ENCODE assay signal across 17 cellular contexts in genomic region chr7:98571986-98572385, GRCh38. TPM values are rescaled to one million over a fixed set of nuclear protein-coding genes. Genes with fewer than 3 reads are reported as not detected.
"Had no signal": no experiment of that assay in that cellular context is flagged by ENCODE, and none has a peak within 500 bp of the region (broad histone marks: within the 10 kb centered on the region; RNA-seq: fewer than 3 reads in every experiment).

No MANE protein-coding gene starts in this region.

- H3K27ac Mint-ChIP-seq: naive thymus-derived CD8-positive, alpha-beta T cell had no signal

- H3K27me3 ChIP-seq: colonic mucosa, right atrium auricular region, transverse colon had no signal

- H3K4me2 ChIP-seq: smooth muscle cell had no signal

- H3K27ac ChIP-seq: colonic mucosa, gastrocnemius medialis, right atrium auricular region, thoracic aorta, transverse colon had no signal

- H3K4me1 ChIP-seq: colonic mucosa, right atrium auricular region, sigmoid colon, transverse colon had no signal

- DNase-seq: cerebellar nuclear complex; colonic mucosa; dermis blood vessel endothelial cell; gastrocnemius medialis; kidney; left cardiac atrium; left ventricle myocardium superior; mesenchymal stem cell; naive thymus-derived CD8-positive, alpha-beta T cell; sigmoid colon; stimulated activated CD4-positive, alpha-beta T cell treated with anti-CD3 and anti-CD28 coated beads, Interleukin-2, amount 100 ng/mL, for 48 hours; stimulated activated naive CD4-positive, alpha-beta T cell treated with Interleukin-2 at 50 U/mL for 16 hours; transverse colon had no signal

- H3K4me3 ChIP-seq: colonic mucosa, gastrocnemius medialis, lung, right atrium auricular region, sigmoid colon, smooth muscle cell, thoracic aorta, transverse colon had no signal

- H3K9me3 ChIP-seq: colonic mucosa had no signal

- H3K36me3 ChIP-seq: colonic mucosa, gastrocnemius medialis, right atrium auricular region, sigmoid colon, thoracic aorta, transverse colon had no signal

- H3K4me1 Mint-ChIP-seq: naive thymus-derived CD8-positive, alpha-beta T cell had no signal

- H3K4me3 Mint-ChIP-seq: naive thymus-derived CD8-positive, alpha-beta T cell had no signal

RNA-seq across cellular contexts. Expression of gene NPTX2, which starts 45.1 kb away (rescaled TPM):
- total RNA-seq: naive thymus-derived CD8-positive, alpha-beta T cell had no signal
